In genomic region chr11:90222152-90222458, GRCh38 we compare ENCODE assay signal across 7 cellular contexts. TPM values are rescaled to one million over a fixed set of nuclear protein-coding genes. Genes with fewer than 3 reads are reported as not detected.
A peak's percentile ranks its signal among the peaks of the same experiment; 100 is the strongest.
DNase-seq lines count a peak whose midpoint lies in the region; ATAC-seq and TF ChIP-seq lines count a peak whose summit lies in the region.

No MANE protein-coding gene starts in this region.

- H3K36me3 ChIP-seq in OCI-LY1 (ENCODE audit: insufficient read depth, low read length): peaks cover 31% of the 10 kb centered on the region

- DNase-seq in epithelial cell of prostate (ENCODE audit: low read depth, low spot score) (no peak), osteocyte (ENCODE audit: extremely low spot score, unreplicated experiment) (no peak), A172 (ENCODE audit: low spot score) (no peak)
- no peak for DNase-seq in stimulated activated CD4-positive, alpha-beta T cell treated with anti-CD3 and anti-CD28 coated beads, Interleukin-1b, Interleukin-23, amount 100 ng/mL, for 48 hours
- DNase-seq in activated effector memory CD4-positive, alpha-beta T cell treated with anti-CD3 and anti-CD28 coated beads, Interleukin-2, amount 50 U/mL, for 16 hours: no peak

- peaks cover 56% of the 10 kb centered on the region for H3K79me2 ChIP-seq in OCI-LY1 (ENCODE audit: insufficient read depth, low read length)

- peak overlapping the region; percentile 97 for H3K4me3 Mint-ChIP-seq in osteocyte (ENCODE audit: unreplicated experiment)

- H3K27me3 ChIP-seq in OCI-LY1 (ENCODE audit: insufficient read depth, low read length): no peaks in the 10 kb centered on the region

- peak overlapping the region; percentile 92 for H3K4me2 ChIP-seq in OCI-LY1 (ENCODE audit: low read length)

- H3K9me3 ChIP-seq in OCI-LY1 (ENCODE audit: low read length): no peaks in the 10 kb centered on the region

- no peaks in the 10 kb centered on the region for H3F3A ChIP-seq in OCI-LY1 (ENCODE audit: insufficient read depth, low read length)

- H3K27ac ChIP-seq in OCI-LY1 (ENCODE audit: low read depth, low read length, poor library complexity, severe bottlenecking) (no peak overlapping the region), epithelial cell of prostate (peak overlapping the region; percentile 60)

- H3K27me3 Mint-ChIP-seq in osteocyte (ENCODE audit: unreplicated experiment): no peaks in the 10 kb centered on the region

- peak overlapping the region; percentile 83 for H3K9ac ChIP-seq in OCI-LY1 (ENCODE audit: low read length)

- H3K36me3 Mint-ChIP-seq in osteocyte (ENCODE audit: unreplicated experiment): no peaks in the 10 kb centered on the region

- peaks cover 44% of the 10 kb centered on the region for H3K4me1 Mint-ChIP-seq in osteocyte (ENCODE audit: unreplicated experiment)

- no peaks in the 10 kb centered on the region for H3K9me3 Mint-ChIP-seq in osteocyte (ENCODE audit: unreplicated experiment)

- no peaks in the 10 kb centered on the region for H3K9me2 ChIP-seq in OCI-LY1 (ENCODE audit: low read depth, low read length)

- peaks cover 40% of the 10 kb centered on the region for H3K4me1 ChIP-seq in OCI-LY1 (ENCODE audit: insufficient read depth, low read length, severe bottlenecking)

- H3K4me3 ChIP-seq in OCI-LY1 (ENCODE audit: low read depth, low read length, poor library complexity, severe bottlenecking): peak overlapping the region; percentile 92

- no peaks in the 10 kb centered on the region for H4K20me1 ChIP-seq in OCI-LY1 (ENCODE audit: insufficient read depth, low read length)

- peak; percentile 18 for ATAC-seq in GM21390 (IDR thresholded peaks at IDR 0.05; ENCODE audit: unreplicated experiment)

- H3K27ac Mint-ChIP-seq in osteocyte (ENCODE audit: unreplicated experiment): peak overlapping the region; percentile 97

- H2AFZ ChIP-seq in OCI-LY1 (ENCODE audit: low read length): no peak overlapping the region

- TF ChIP-seq CTCF in OCI-LY1 (IDR thresholded peaks at IDR 0.05; ENCODE audit: low read length) (no peak), osteocyte (IDR thresholded peaks at IDR 0.05) (no peak)

RNA-seq across cellular contexts. Expression of gene CHORDC1, which starts 0.7 kb away (rescaled TPM):
- 30.8 and 35.1 TPM in 2 replicates for total RNA-seq in osteocyte
- 52.3 and 68.8 TPM in 2 replicates for total RNA-seq in A172 (2014; rRNA removed; shearing (Covaris generic))
